Comparison of ENCODE assay signal across 12 cellular contexts in the genomic region with DNA sequence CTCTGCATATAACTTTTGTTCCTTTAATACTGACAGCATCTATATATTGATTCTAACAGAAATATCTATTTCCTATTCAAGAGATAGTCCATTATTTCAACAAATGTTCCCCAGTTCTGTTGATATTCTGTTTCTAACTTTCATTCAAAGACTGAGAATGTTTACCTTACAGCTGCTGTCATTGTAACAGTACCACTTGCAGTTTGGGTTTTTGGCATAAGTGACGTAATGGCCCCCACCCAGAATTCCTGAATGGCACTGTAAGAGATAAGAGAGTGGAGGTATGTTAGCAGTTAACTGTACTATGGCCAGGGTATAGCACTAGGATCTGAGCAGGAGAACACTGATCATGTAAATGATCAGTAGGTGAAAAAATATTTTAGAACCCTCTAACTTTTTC. TPM values are rescaled to one million over a fixed set of nuclear protein-coding genes. Genes with fewer than 3 reads are reported as not detected.
"Had no signal": no experiment of that assay in that cellular context is flagged by ENCODE, and none has a peak within 500 bp of the region (broad histone marks: within the 10 kb centered on the region; RNA-seq: fewer than 3 reads in every experiment).

No MANE protein-coding gene starts in this region.

RNA-seq across cellular contexts. Expression of a gene that starts 30.6 kb away (rescaled TPM):
- total RNA-seq: activated CD4-positive, alpha-beta memory T cell treated with anti-CD3 and anti-CD28 coated beads, Interleukin-2, amount 10 ng/mL, durations not matched to agents 7 days and 5 days; activated CD4-positive, alpha-beta T cell treated with anti-CD3 and anti-CD28 coated beads for 36 hours; activated CD4-positive, alpha-beta T cell treated with anti-CD3 and anti-CD28 coated beads, Interleukin-2, amount 10 ng/mL, durations not matched to agents 7 days and 5 days; activated CD8-positive, alpha-beta memory T cell treated with anti-CD3 and anti-CD28 coated beads, Interleukin-2, amount 10 ng/mL, durations not matched to agents 7 days and 5 days; activated CD8-positive, alpha-beta T cell treated with anti-CD3 and anti-CD28 coated beads, Interleukin-2, amount 10 ng/mL, durations not matched to agents 7 days and 5 days; activated naive CD4-positive, alpha-beta T cell treated with anti-CD3 and anti-CD28 coated beads for 36 hours; activated naive CD8-positive, alpha-beta T cell treated with anti-CD3 and anti-CD28 coated beads, Interleukin-2, amount 10 ng/mL, durations not matched to agents 7 days and 5 days; activated T-cell treated with anti-CD3 and anti-CD28 coated beads, Interleukin-2, amount 50 U/mL, for 4 hours; activated T-cell treated with anti-CD3 and anti-CD28 coated beads, Interleukin-2, amount 50 U/mL, for 72 hours; activated T-helper 1 cell treated with anti-CD3 and anti-CD28 coated beads, Interleukin-12 subunit alpha, Interleukin-12 subunit beta, Interleukin-2, Interleukin-4 antibody, amounts not matched to agents 30 ng/mL and 10 ng/mL and 1 ng/mL, durations not matched to agents 14 hours and 24 hours and 36 hours; activated T-helper 17 cell treated with anti-CD3 and anti-CD28 coated beads, Interleukin-2, amount 50 U/mL, for 72 hours; bronchial epithelial cell had no signal
